1 cellular context compared by ENCODE assay signal in the genomic region with DNA sequence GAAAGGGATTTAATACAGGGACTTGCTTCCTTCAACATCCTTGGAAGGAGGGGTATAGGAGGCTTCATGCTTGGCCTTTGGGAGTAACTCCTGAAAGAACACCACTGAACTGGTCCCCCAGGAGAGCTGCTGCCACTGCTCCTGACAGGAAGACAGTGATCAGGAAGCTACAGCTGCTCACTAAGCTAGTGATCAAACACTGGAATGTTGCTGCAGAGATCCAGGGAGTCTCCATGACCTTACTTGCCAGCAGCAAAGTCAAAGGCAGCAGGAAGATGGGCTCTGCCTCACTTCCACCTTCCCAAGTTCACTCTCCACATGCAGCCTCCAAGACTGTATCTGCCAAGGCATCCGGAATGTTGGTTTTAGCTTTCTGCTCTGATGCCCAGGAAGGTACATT.
TF ChIP-seq lines count a peak whose summit lies in the region.

No MANE protein-coding gene starts in this region.

TF ChIP-seq in HEK293, 187 proteins besides CTCF, POLR2A, EP300 and RAD21:
- 0 out of 2 replicates have a peak, but pooled peaks have one; percentile 12 for TF ChIP-seq OSR2 (tag by site-specific recombination; IDR thresholded peaks at IDR 0.05)
- TF ChIP-seq ZNF138 (tag by site-specific recombination; IDR thresholded peaks at IDR 0.05; ENCODE audit: borderline replicate concordance) = no peak
